ENCODE assay signal across 7 cellular contexts in the genomic region with DNA sequence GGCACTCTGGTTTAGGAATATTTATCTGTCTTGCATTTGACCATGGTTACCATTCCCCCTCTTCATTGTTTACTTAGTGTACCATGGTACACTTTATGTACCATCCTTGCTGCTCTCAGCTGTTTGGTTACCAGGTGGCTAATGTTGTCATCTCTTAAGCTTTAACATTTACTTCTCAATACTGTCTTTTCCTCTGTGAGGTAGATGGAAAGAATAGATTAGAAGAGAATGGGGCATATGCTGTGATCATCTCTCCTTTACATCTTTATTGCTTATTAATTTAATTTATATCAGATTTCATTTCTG.
DNase-seq lines count a peak whose midpoint lies in the region; ATAC-seq and TF ChIP-seq lines count a peak whose summit lies in the region.

No MANE protein-coding gene starts in this region.

- peaks cover 67% of the 10 kb centered on the region for H3K4me1 Mint-ChIP-seq in CD8-positive, alpha-beta T cell (ENCODE audit: low read depth)
- peaks cover 46 to 59% (median 46%) of the 10 kb centered on the region in 3 donors for H3K4me1 Mint-ChIP-seq in IgD-negative memory B cell
- H3K4me1 Mint-ChIP-seq in activated naive CD8-positive, alpha-beta T cell treated with anti-CD3 and anti-CD28 coated beads for 36 hours = peaks cover 77% of the 10 kb centered on the region
- peaks cover 36 to 74% (median 50%) of the 10 kb centered on the region in 3 donors for H3K4me1 Mint-ChIP-seq in naive B cell

- peak overlapping the region; percentile 63 for H3K27ac Mint-ChIP-seq in CD8-positive, alpha-beta T cell
- H3K27ac Mint-ChIP-seq in IgD-negative memory B cell (peak overlapping the region; percentile 47 to 93 (median 88)), naive B cell (peak overlapping the region; percentile 34 to 96 (median 88))
- H3K27ac Mint-ChIP-seq in activated naive CD8-positive, alpha-beta T cell treated with anti-CD3 and anti-CD28 coated beads for 36 hours = peak overlapping the region; percentile 91

- H3K9me3 Mint-ChIP-seq in CD8-positive, alpha-beta T cell = no peaks in the 10 kb centered on the region
- no peaks in the 10 kb centered on the region for H3K9me3 Mint-ChIP-seq in IgD-negative memory B cell
- peaks cover 3% of the 10 kb centered on the region for H3K9me3 Mint-ChIP-seq in activated naive CD8-positive, alpha-beta T cell treated with anti-CD3 and anti-CD28 coated beads for 36 hours
- no peaks in the 10 kb centered on the region for H3K9me3 Mint-ChIP-seq in naive B cell

- peak; percentile 47 for ATAC-seq in CD8-positive, alpha-beta T cell
- ATAC-seq in naive B cell (ENCODE audit: low read depth in 2 of 2) (peak; percentile 53 to 59), GM18873 (IDR thresholded peaks at IDR 0.05; ENCODE audit: low FRiP score, unreplicated experiment) (no peak), psoas muscle (no peak)

- POLR2A ChIA-PET in CD8-positive, alpha-beta T cell (lab: Charles Lee) = no interaction called here

- H3K27me3 ChIP-seq in CD8-positive, alpha-beta T cell (ENCODE audit: insufficient read depth, low read length) = no peaks in the 10 kb centered on the region
- H3K27me3 ChIP-seq in psoas muscle (ENCODE audit: insufficient read depth in 3 of 3, low read length in 2 of 3) = no peaks in the 10 kb centered on the region

- no peak overlapping the region for H3K27ac ChIP-seq in CD8-positive, alpha-beta T cell (ENCODE audit: low read depth, low read length)
- no peak overlapping the region for H3K27ac ChIP-seq in psoas muscle

- H3K36me3 Mint-ChIP-seq in CD8-positive, alpha-beta T cell = peaks cover 12% of the 10 kb centered on the region
- H3K36me3 Mint-ChIP-seq in IgD-negative memory B cell = peaks cover 5% of the 10 kb centered on the region
- H3K36me3 Mint-ChIP-seq in activated naive CD8-positive, alpha-beta T cell treated with anti-CD3 and anti-CD28 coated beads for 36 hours = peaks cover 63% of the 10 kb centered on the region
- peaks cover 0 to 10% of the 10 kb centered on the region in 2 donors for H3K36me3 Mint-ChIP-seq in naive B cell

- H3K4me3 ChIP-seq in CD8-positive, alpha-beta T cell (ENCODE audit: low read depth, low read length) = no peak overlapping the region
- H3K4me3 ChIP-seq in foreskin fibroblast (ENCODE audit: low read depth in 1 of 2, low read length in 2 of 2) (no peak overlapping the region), psoas muscle (no peak overlapping the region)

- no peaks in the 10 kb centered on the region for H3K27me3 Mint-ChIP-seq in CD8-positive, alpha-beta T cell (ENCODE audit: low read depth)
- H3K27me3 Mint-ChIP-seq in IgD-negative memory B cell = no peaks in the 10 kb centered on the region
- no peaks in the 10 kb centered on the region for H3K27me3 Mint-ChIP-seq in activated naive CD8-positive, alpha-beta T cell treated with anti-CD3 and anti-CD28 coated beads for 36 hours
- no peaks in the 10 kb centered on the region for H3K27me3 Mint-ChIP-seq in naive B cell

- H3K9me3 ChIP-seq in CD8-positive, alpha-beta T cell (ENCODE audit: low read length) = no peaks in the 10 kb centered on the region
- H3K9me3 ChIP-seq in psoas muscle = no peaks in the 10 kb centered on the region

- CTCF ChIA-PET in CD8-positive, alpha-beta T cell (lab: Charles Lee) = interaction anchor here (1.4 to 4.1 kb wide), 5 partner anchors 9 to 338 kb away, joined by 3 to 28 read pairs (median 6); no protein-coding TSS in a partner anchor

- H3K36me3 ChIP-seq in CD8-positive, alpha-beta T cell (ENCODE audit: insufficient read depth, low read length) = no peaks in the 10 kb centered on the region
- H3K36me3 ChIP-seq in psoas muscle (ENCODE audit: insufficient read depth in 1 of 2, low read depth in 1 of 2) = no peaks in the 10 kb centered on the region

- H3K4me3 Mint-ChIP-seq in CD8-positive, alpha-beta T cell = no peak overlapping the region
- H3K4me3 Mint-ChIP-seq in IgD-negative memory B cell (peak overlapping the region in 2 of 4 donors; percentile 40 to 61), naive B cell (peak overlapping the region in 3 of 8 donors; percentile 13 to 33 (median 16))
- peak overlapping the region; percentile 65 for H3K4me3 Mint-ChIP-seq in activated naive CD8-positive, alpha-beta T cell treated with anti-CD3 and anti-CD28 coated beads for 36 hours

- TF ChIP-seq CTCF in CD8-positive, alpha-beta T cell (IDR thresholded peaks at IDR 0.05) = no peak
- no peak for TF ChIP-seq CTCF in foreskin fibroblast (IDR thresholded peaks at IDR 0.05; ENCODE audit: low read depth, low read length)
- TF ChIP-seq CTCF in psoas muscle (IDR thresholded peaks at IDR 0.05) = no peak

- DNase-seq in CD8-positive, alpha-beta T cell = no peak
- no peak for DNase-seq in activated naive CD8-positive, alpha-beta T cell treated with anti-CD3 and anti-CD28 coated beads for 36 hours
- DNase-seq in naive B cell (no peak), foreskin fibroblast (no peak), psoas muscle (no peak)

- H3K4me1 ChIP-seq in CD8-positive, alpha-beta T cell (ENCODE audit: insufficient read depth, low read length) = peaks cover 29% of the 10 kb centered on the region
- H3K4me1 ChIP-seq in psoas muscle = peaks cover 27% of the 10 kb centered on the region

- intact Hi-C loops in CD8-positive, alpha-beta T cell (cut with DNase I, micrococcal nuclease) = loop anchor here in 1 of 2 experiments (10.0 kb wide), 1 partner anchor 196 kb away; no protein-coding TSS in a partner anchor
- intact Hi-C loops in psoas muscle (cut with DNase I) = no loop called here

Comparison
In these comparisons a context has a peak if more than half of its experiments do, and no peak if none do; other contexts are left out.
1. ATAC-seq: peak in CD8-positive, alpha-beta T cell (single experiment) and naive B cell (2 of 2); none in GM18873 (single experiment) and psoas muscle (0 of 4).
2. Peak in every context shown above with its lines, with median percentiles within 50 percentile points of each other: H3K27ac Mint-ChIP-seq.